In genomic region chr6:13427346-13427745, GRCh38 we compare ENCODE assay signal across 10 cellular contexts.
A peak's percentile ranks its signal among the peaks of the same experiment; 100 is the strongest.
DNase-seq lines count a peak whose midpoint lies in the region; ATAC-seq and TF ChIP-seq lines count a peak whose summit lies in the region.
"Had no signal": no experiment of that assay in that cellular context is flagged by ENCODE, and none has a peak within 500 bp of the region (broad histone marks: within the 10 kb centered on the region; RNA-seq: fewer than 3 reads in every experiment).

No MANE protein-coding gene starts in this region.

- peaks cover 6% of the 10 kb centered on the region for H3K36me3 Mint-ChIP-seq in activated CD8-positive, alpha-beta T cell treated with anti-CD3 and anti-CD28 coated beads for 36 hours (ENCODE audit: low read depth)
- no peaks in the 10 kb centered on the region for H3K36me3 Mint-ChIP-seq in natural killer cell treated with Interleukin-12 subunit alpha and Interleukin-12 subunit beta and Interleukin-15 and Interleukin-18, amount 100 ng/mL, for 72 hours

- H3K9me3 Mint-ChIP-seq in activated CD8-positive, alpha-beta T cell treated with anti-CD3 and anti-CD28 coated beads for 36 hours = no peaks in the 10 kb centered on the region
- no peaks in the 10 kb centered on the region for H3K9me3 Mint-ChIP-seq in natural killer cell treated with Interleukin-12 subunit alpha and Interleukin-12 subunit beta and Interleukin-15 and Interleukin-18, amount 100 ng/mL, for 72 hours

- H3K27ac Mint-ChIP-seq in activated CD8-positive, alpha-beta T cell treated with anti-CD3 and anti-CD28 coated beads for 36 hours = peak overlapping the region; percentile 97
- H3K27ac Mint-ChIP-seq in natural killer cell treated with Interleukin-12 subunit alpha and Interleukin-12 subunit beta and Interleukin-15 and Interleukin-18, amount 100 ng/mL, for 72 hours = peak overlapping the region; percentile 84 to 93

- no peaks in the 10 kb centered on the region for H3K27me3 Mint-ChIP-seq in activated CD8-positive, alpha-beta T cell treated with anti-CD3 and anti-CD28 coated beads for 36 hours
- H3K27me3 Mint-ChIP-seq in natural killer cell treated with Interleukin-12 subunit alpha and Interleukin-12 subunit beta and Interleukin-15 and Interleukin-18, amount 100 ng/mL, for 72 hours = no peaks in the 10 kb centered on the region

- peaks cover 76% of the 10 kb centered on the region for H3K4me1 Mint-ChIP-seq in activated CD8-positive, alpha-beta T cell treated with anti-CD3 and anti-CD28 coated beads for 36 hours (ENCODE audit: low read depth)
- peaks cover 83 to 85% of the 10 kb centered on the region in 2 donors for H3K4me1 Mint-ChIP-seq in natural killer cell treated with Interleukin-12 subunit alpha and Interleukin-12 subunit beta and Interleukin-15 and Interleukin-18, amount 100 ng/mL, for 72 hours (ENCODE audit: low read depth in 2 of 2)

- H3K4me3 Mint-ChIP-seq in activated CD8-positive, alpha-beta T cell treated with anti-CD3 and anti-CD28 coated beads for 36 hours = peak overlapping the region; percentile 54
- peak overlapping the region; percentile 71 for H3K4me3 Mint-ChIP-seq in natural killer cell treated with Interleukin-12 subunit alpha and Interleukin-12 subunit beta and Interleukin-15 and Interleukin-18, amount 100 ng/mL, for 72 hours

- peak; percentile 29 for ATAC-seq in GM19328 (IDR thresholded peaks at IDR 0.05; ENCODE audit: unreplicated experiment)
- ATAC-seq in activated CD8-positive, alpha-beta T cell treated with anti-CD3 and anti-CD28 coated beads for 36 hours = no peak
- ATAC-seq in natural killer cell treated with Interleukin-12 subunit alpha and Interleukin-12 subunit beta and Interleukin-15 and Interleukin-18, amount 100 ng/mL, for 72 hours = no peak

- no peak for DNase-seq in GM12864 (ENCODE audit: low read depth)
- DNase-seq in activated CD8-positive, alpha-beta T cell treated with anti-CD3 and anti-CD28 coated beads for 36 hours = peak; percentile 34
- no peak for DNase-seq in natural killer cell treated with Interleukin-12 subunit alpha and Interleukin-12 subunit beta and Interleukin-15 and Interleukin-18, amount 100 ng/mL, for 72 hours (ENCODE audit: low spot score)
- DNase-seq in effector CD8-positive, alpha-beta T cell (lab: John Stamatoyannopoulos, UW) = no peak
- DNase-seq in NCI-H510A treated with DMSO at 0.1 percent for 48 hours (lab: John Stamatoyannopoulos, UW) = no peak
- no peak for DNase-seq in NCI-H146 (lab: John Stamatoyannopoulos, UW)
- DNase-seq: left lung, NCI-H1105 treated with DMSO at 0.1 percent for 48 hours had no signal

- no peak for TF ChIP-seq CTCF in GM12864 (IDR thresholded peaks at IDR 0.05; ENCODE audit: low read depth, low read length, missing control alignments)
- no peak for TF ChIP-seq CTCF in activated CD8-positive, alpha-beta T cell treated with anti-CD3 and anti-CD28 coated beads for 36 hours (IDR thresholded peaks at IDR 0.05)

- peak overlapping the region; percentile 44; the same call in 1 of the 2 replicates for H3K4me3 ChIP-seq in GM12864 (ENCODE audit: low read depth, low read length)
- H3K4me3 ChIP-seq: left lung, tibial nerve had no signal

- CTCF ChIA-PET in activated CD8-positive, alpha-beta T cell treated with anti-CD3 and anti-CD28 coated beads for 36 hours (lab: Charles Lee) = interaction anchor here (1.0 to 1.9 kb wide), 6 partner anchors 26 to 188 kb away, joined by 3 to 8 read pairs (median 4); partner anchors contain the start of genes NOL7 and SIRT5

- POLR2A ChIA-PET in activated CD8-positive, alpha-beta T cell treated with anti-CD3 and anti-CD28 coated beads for 36 hours (lab: Charles Lee) = interaction anchor here (0.8 to 2.0 kb wide), 8 partner anchors 9 to 99 kb away, joined by 3 to 9 read pairs (median 4); partner anchors contain the start of gene TBC1D7

- intact Hi-C loops in activated CD8-positive, alpha-beta T cell treated with anti-CD3 and anti-CD28 coated beads for 36 hours (cut with micrococcal nuclease) = loop anchor here (5.0 to 10.0 kb wide), 4 partner anchors 40 to 147 kb away; partner anchors contain the start of genes GFOD1 and SIRT5
